Comparison of ENCODE assay signal across 24 cellular contexts in genomic region chr1:17599301-17600300, GRCh38.
DNase-seq lines count a peak whose midpoint lies in the region; ATAC-seq and TF ChIP-seq lines count a peak whose summit lies in the region.
"Had no signal": no experiment of that assay in that cellular context is flagged by ENCODE, and none has a peak within 500 bp of the region (broad histone marks: within the 10 kb centered on the region; RNA-seq: fewer than 3 reads in every experiment).

No MANE protein-coding gene starts in this region.

- TF ChIP-seq CTCF in gastrocnemius medialis (IDR thresholded peaks at IDR 0.05 in 4 of 5, conservative IDR thresholded peaks at IDR 0.05 in 1 of 5) (no peak), mesothelial cell of epicardium (IDR thresholded peaks at IDR 0.05; ENCODE audit: unreplicated experiment) (no peak)

- intact Hi-C loops in gastrocnemius medialis (cut with DNase I; ENCODE audit: low total_unique reads): no loop called here

- in situ Hi-C loops in Caki2 (cut with HindIII; ENCODE audit: low pct_unique_long_range_greater_than_20kb, low sequenced_read_pairs): no loop called here
- in situ Hi-C loops in gastrocnemius medialis (cut with MboI; ENCODE audit: low sequenced_read_pairs in 4 of 4): loop anchor here in 1 of 4 donors (10.0 kb wide), 1 partner anchor 55 kb away; no protein-coding TSS in a partner anchor

- no peak overlapping the region for H3K4me3 Mint-ChIP-seq in mesothelial cell of epicardium
- H3K4me3 Mint-ChIP-seq: activated CD4-positive, alpha-beta T cell treated with anti-CD3 and anti-CD28 coated beads for 36 hours; brain; naive thymus-derived CD4-positive, alpha-beta T cell had no signal

- H3K9me3 ChIP-seq in gastrocnemius medialis: no peaks in the 10 kb centered on the region
- H3K9me3 ChIP-seq: suprapubic skin had no signal

- H3K4me3 ChIP-seq in gastrocnemius medialis: no peak overlapping the region
- H3K4me3 ChIP-seq: suprapubic skin had no signal

- no peaks in the 10 kb centered on the region for H3K27me3 ChIP-seq in gastrocnemius medialis
- H3K27me3 ChIP-seq: suprapubic skin had no signal

- H3K9me3 Mint-ChIP-seq in mesothelial cell of epicardium: no peaks in the 10 kb centered on the region
- H3K9me3 Mint-ChIP-seq: activated T-helper 2 cell treated with anti-CD3 and anti-CD28 coated beads, Interferon-gamma antibody, Interleukin-2, Interleukin-4, amounts not matched to agents 10 μg/mL and 5 μg/mL and 100 μg/mL, durations not matched to agents 14 hours and 24 hours and 36 hours; brain; naive thymus-derived CD4-positive, alpha-beta T cell had no signal

- no peaks in the 10 kb centered on the region for H3K36me3 Mint-ChIP-seq in mesothelial cell of epicardium
- H3K36me3 Mint-ChIP-seq: brain; naive thymus-derived CD4-positive, alpha-beta T cell had no signal

- H3K27ac ChIP-seq in gastrocnemius medialis: peak overlapping the region; percentile 21 to 51 (median 32)
- H3K27ac ChIP-seq: suprapubic skin, VCaP had no signal

- H3K36me3 ChIP-seq in gastrocnemius medialis: no peaks in the 10 kb centered on the region

- no peaks in the 10 kb centered on the region for H3K27me3 Mint-ChIP-seq in mesothelial cell of epicardium (ENCODE audit: low read depth)
- H3K27me3 Mint-ChIP-seq: activated CD4-positive, alpha-beta T cell treated with anti-CD3 and anti-CD28 coated beads for 36 hours; brain; naive thymus-derived CD4-positive, alpha-beta T cell had no signal

- H3K27ac Mint-ChIP-seq in mesothelial cell of epicardium: no peak overlapping the region
- H3K27ac Mint-ChIP-seq: activated CD4-positive, alpha-beta T cell treated with anti-CD3 and anti-CD28 coated beads for 36 hours; activated T-helper 2 cell treated with anti-CD3 and anti-CD28 coated beads, Interferon-gamma antibody, Interleukin-2, Interleukin-4, amounts not matched to agents 10 μg/mL and 5 μg/mL and 100 μg/mL, durations not matched to agents 14 hours and 24 hours and 36 hours; naive thymus-derived CD4-positive, alpha-beta T cell had no signal

- peak; percentile 77 for DNase-seq in Caki2 (ENCODE audit: low read depth)
- DNase-seq in cerebellum (ENCODE audit: low spot score): peak; percentile 81
- DNase-seq in left kidney (ENCODE audit: low read depth, low spot score): peak; percentile 22
- DNase-seq in gastrocnemius medialis: no peak
- DNase-seq in iPS-NIHi11 (ENCODE audit: low spot score): no peak
- no peak for DNase-seq in foreskin melanocyte
- no peak for DNase-seq in mesothelial cell of epicardium (ENCODE audit: low spot score in 2 of 2, unreplicated experiment in 2 of 2)
- DNase-seq: activated CD4-positive, alpha-beta T cell treated with anti-CD3 and anti-CD28 coated beads for 36 hours; activated naive CD4-positive, alpha-beta T cell treated with anti-CD3 and anti-CD28 coated beads, Interleukin-2, amount 50 U/mL, for 16 hours; EL; Karpas-422; naive thymus-derived CD4-positive, alpha-beta T cell; NCI-H2029 treated with DMSO at 0.1 percent for 48 hours; NCI-H526 treated with DMSO at 0.1 percent for 48 hours; occipital lobe; SIG-M5; stimulated activated naive CD4-positive, alpha-beta T cell treated with Interleukin-2 at 50 U/mL for 16 hours; T-helper 9 cell had no signal

- peak; percentile 45 to 67 for ATAC-seq in gastrocnemius medialis
- no peak for ATAC-seq in HG03432 (IDR thresholded peaks at IDR 0.05; ENCODE audit: unreplicated experiment)
- ATAC-seq: activated CD4-positive, alpha-beta T cell treated with anti-CD3 and anti-CD28 coated beads for 36 hours; naive thymus-derived CD4-positive, alpha-beta T cell; Panc1 had no signal

- H3K4me1 ChIP-seq in gastrocnemius medialis: peaks cover 6 to 12% of the 10 kb centered on the region in 2 donors

- peaks cover 16% of the 10 kb centered on the region for H3K4me1 Mint-ChIP-seq in mesothelial cell of epicardium
- H3K4me1 Mint-ChIP-seq: activated CD4-positive, alpha-beta T cell treated with anti-CD3 and anti-CD28 coated beads for 36 hours had no signal

- TF ChIP-seq POLR2A in gastrocnemius medialis (IDR thresholded peaks at IDR 0.05): no peak

Comparison
In these comparisons a context has a peak if more than half of its experiments do, and no peak if none do; other contexts are left out.
1. DNase-seq: peak in Caki2 (single experiment), cerebellum (single experiment) and left kidney (single experiment); none in gastrocnemius medialis (0 of 2), iPS-NIHi11 (single experiment), foreskin melanocyte (single experiment) and mesothelial cell of epicardium (0 of 2).